16 cellular contexts compared by ENCODE assay signal in the genomic region with DNA sequence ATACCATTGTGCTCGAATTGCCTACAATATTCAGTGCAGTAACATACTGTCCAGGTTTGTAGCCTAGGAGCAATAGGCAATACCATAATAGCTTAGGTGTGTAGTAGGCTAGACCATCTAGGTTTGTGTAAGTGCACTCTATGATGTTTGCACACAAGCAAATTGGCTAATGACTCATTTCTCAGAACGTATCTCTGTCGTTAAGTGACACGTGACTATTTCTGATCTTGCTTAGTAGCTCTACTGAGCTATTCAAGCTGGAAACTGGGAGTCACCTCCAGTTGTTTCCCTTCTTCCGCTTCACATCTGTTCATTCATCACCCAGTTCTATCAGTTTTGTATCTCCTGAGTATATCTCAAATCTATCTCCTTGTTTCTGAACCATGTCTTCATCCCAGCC.
A peak's percentile ranks its signal among the peaks of the same experiment; 100 is the strongest.
DNase-seq lines count a peak whose midpoint lies in the region; ATAC-seq and TF ChIP-seq lines count a peak whose summit lies in the region.
"Had no signal": no experiment of that assay in that cellular context is flagged by ENCODE, and none has a peak within 500 bp of the region (broad histone marks: within the 10 kb centered on the region; RNA-seq: fewer than 3 reads in every experiment).

No MANE protein-coding gene starts in this region.

- no peaks in the 10 kb centered on the region for H3K9me3 ChIP-seq in Loucy (ENCODE audit: insufficient read depth, low read depth, low read length)
- H3K9me3 ChIP-seq: Caco-2, Peyer's patch had no signal

- no peak overlapping the region for H3K9ac ChIP-seq in Loucy (ENCODE audit: low read depth, low read length, poor library complexity, severe bottlenecking)
- H3K9ac ChIP-seq: KMS-11 had no signal

- H4K20me1 ChIP-seq in Loucy (ENCODE audit: insufficient read depth, low read length, poor library complexity, severe bottlenecking) = no peaks in the 10 kb centered on the region

- ATAC-seq in HG03571 (IDR thresholded peaks at IDR 0.05; ENCODE audit: unreplicated experiment) = no peak

- peak; percentile 3 for DNase-seq in NOMO-1 treated with DMSO at 0.1 percent for 48 hours (lab: John Stamatoyannopoulos, UW; ENCODE audit: unreplicated experiment)
- no peak for DNase-seq in NOMO-1 treated with dmso at 0.1 percent for 144 hours (lab: John Stamatoyannopoulos, UW; ENCODE audit: unreplicated experiment)
- DNase-seq in NCI-H69 (lab: John Stamatoyannopoulos, UW) = peak; percentile 17
- DNase-seq in epithelial cell of esophagus (ENCODE audit: low read depth) = peak; percentile 41
- no peak for DNase-seq in ACHN
- no peak for DNase-seq in DMS 273 treated with DMSO at 0.1 percent for 48 hours (lab: John Stamatoyannopoulos, UW)
- DNase-seq: AML-193, Caco-2, NCI-H146, NCI-H2107, NCI-H82, Peyer's patch, SHP77 had no signal

- H3K79me2 ChIP-seq in Loucy (ENCODE audit: insufficient read depth, low read length) = no peaks in the 10 kb centered on the region

- H3F3A ChIP-seq in Loucy (ENCODE audit: low read depth) = no peaks in the 10 kb centered on the region

- no peak overlapping the region for H3K4me3 ChIP-seq in Loucy (ENCODE audit: low read length, poor library complexity, severe bottlenecking)
- H3K4me3 ChIP-seq in epithelial cell of esophagus (ENCODE audit: low read length) = no peak overlapping the region
- H3K4me3 ChIP-seq: Peyer's patch had no signal

- no peaks in the 10 kb centered on the region for H3K36me3 ChIP-seq in Loucy (ENCODE audit: insufficient read depth, low read length)
- H3K36me3 ChIP-seq: Peyer's patch had no signal

- H3K4me1 ChIP-seq in Loucy (ENCODE audit: insufficient read depth, low read length, poor library complexity, severe bottlenecking) = peaks cover 41% of the 10 kb centered on the region

- TF ChIP-seq CTCF in Loucy (conservative IDR thresholded peaks at IDR 0.05; ENCODE audit: low read length) = no peak
- TF ChIP-seq CTCF in epithelial cell of esophagus (IDR thresholded peaks at IDR 0.05; ENCODE audit: insufficient read depth, low read depth, low read length, missing control alignments) = no peak

- H3K27me3 ChIP-seq in Loucy (ENCODE audit: insufficient read depth, low read length, poor library complexity, severe bottlenecking) = no peaks in the 10 kb centered on the region
- H3K27me3 ChIP-seq: Peyer's patch had no signal

- no peaks in the 10 kb centered on the region for H3K9me2 ChIP-seq in Loucy (replicated peaks; ENCODE audit: low read depth, low read length)

- H2AFZ ChIP-seq in Loucy (ENCODE audit: low read length) = peak overlapping the region; percentile 54; the same call in 1 of the 2 replicates

- in situ Hi-C loops in ACHN (cut with HindIII; ENCODE audit: low pct_ligation_motif_present, low pct_unique_long_range_greater_than_20kb, low sequenced_read_pairs) = no loop called here

- no peak overlapping the region for H3K4me2 ChIP-seq in Loucy (ENCODE audit: low read depth, low read length, poor library complexity, severe bottlenecking)
- H3K4me2 ChIP-seq: KMS-11 had no signal

Comparison
In these comparisons a context has a peak if more than half of its experiments do, and no peak if none do; other contexts are left out.
1. DNase-seq: peak in NOMO-1 treated with DMSO at 0.1 percent for 48 hours (single experiment), NCI-H69 (single experiment) and epithelial cell of esophagus (single experiment); none in NOMO-1 treated with dmso at 0.1 percent for 144 hours (single experiment), ACHN (single experiment) and DMS 273 treated with DMSO at 0.1 percent for 48 hours (single experiment).